17 cellular contexts compared by ENCODE assay signal in genomic region chr13:44416297-44416696, GRCh38. TPM values are rescaled to one million over a fixed set of nuclear protein-coding genes. Genes with fewer than 3 reads are reported as not detected.
DNase-seq lines count a peak whose midpoint lies in the region; ATAC-seq, FAIRE-seq and TF ChIP-seq lines count a peak whose summit lies in the region.
"Had no signal": no experiment of that assay in that cellular context is flagged by ENCODE, and none has a peak within 500 bp of the region (broad histone marks: within the 10 kb centered on the region; RNA-seq: fewer than 3 reads in every experiment).

No MANE protein-coding gene starts in this region.

- H3K4me1 ChIP-seq in ectodermal cell (ENCODE audit: control insufficient read depth, insufficient read depth, low read length) = peaks cover 24% of the 10 kb centered on the region
- H3K4me1 ChIP-seq: HAP-1, SJSA1, suprapubic skin had no signal

- 74% methylated on average over 10 of the region's 10 CpGs for WGBS in ectodermal cell, 2 experiments

- no peak for TF ChIP-seq POLR2A in GM12891 (IDR thresholded peaks at IDR 0.05; ENCODE audit: low read depth, low read length)

- intact Hi-C loops in sciatic nerve (cut with DNase I) = no loop called here

- DNase-seq in GM12891 (ENCODE audit: insufficient read length, low spot score) = no peak
- peak; percentile 84 to 87 for DNase-seq in NOMO-1 (lab: John Stamatoyannopoulos, UW; ENCODE audit: unreplicated experiment in 2 of 2)
- no peak for DNase-seq in sciatic nerve (ENCODE audit: low spot score)
- DNase-seq in stimulated activated CD4-positive, alpha-beta T cell treated with anti-CD3 and anti-CD28 coated beads, Interleukin-2, amount 100 ng/mL, for 48 hours = no peak
- no peak for DNase-seq in NCI-H2029 treated with DMSO at 0.1 percent for 48 hours (lab: John Stamatoyannopoulos, UW)
- DNase-seq: activated naive CD4-positive, alpha-beta T cell treated with Interleukin-2 at 50 U/mL for 16 hours; anterior cingulate cortex; DMS153; NCI-H187 treated with DMSO at 0.1 percent for 48 hours; ovary; T-helper 9 cell had no signal

- no peak for FAIRE-seq in GM12891 (lab: Jason Lieb, UNC)

- no peaks in the 10 kb centered on the region for H3K9me3 ChIP-seq in ectodermal cell (ENCODE audit: control insufficient read depth, low read length)
- H3K9me3 ChIP-seq: HAP-1, ovary, SJSA1, suprapubic skin had no signal

- ATAC-seq in sciatic nerve = peak; percentile 58
- no peak for ATAC-seq in HG03432 (IDR thresholded peaks at IDR 0.05; ENCODE audit: unreplicated experiment)

- H3K27me3 ChIP-seq in ectodermal cell (ENCODE audit: control insufficient read depth, insufficient read depth, low read length, poor library complexity, severe bottlenecking) = no peaks in the 10 kb centered on the region
- H3K27me3 ChIP-seq: ovary, SJSA1, suprapubic skin had no signal

- peak overlapping the region; percentile 26 for H3K27ac ChIP-seq in ectodermal cell (ENCODE audit: insufficient read depth, low read depth, low read length, poor library complexity, severe bottlenecking)
- H3K27ac ChIP-seq: ovary, SJSA1, suprapubic skin had no signal

- no peak overlapping the region for H3K4me3 ChIP-seq in ectodermal cell (ENCODE audit: insufficient read depth, low read depth, low read length)
- H3K4me3 ChIP-seq: HAP-1, ovary, SJSA1, suprapubic skin had no signal

- no peaks in the 10 kb centered on the region for H3K36me3 ChIP-seq in ectodermal cell (ENCODE audit: control insufficient read depth, insufficient read depth, low read length)
- H3K36me3 ChIP-seq: HAP-1, ovary, SJSA1, suprapubic skin had no signal

TF ChIP-seq in GM12891, 5 proteins besides CTCF, POLR2A, EP300 and RAD21:
- TF ChIP-seq TAF1 (IDR thresholded peaks at IDR 0.05; ENCODE audit: low read depth, low read length) = no peak
- TF ChIP-seq POU2F2 (IDR thresholded peaks at IDR 0.05; ENCODE audit: low read depth, low read length) = no peak
- TF ChIP-seq PAX5 (IDR thresholded peaks at IDR 0.05; ENCODE audit: insufficient read depth, low read length, severe bottlenecking) = no peak
- TF ChIP-seq POLR2AphosphoS5 (IDR thresholded peaks at IDR 0.05; ENCODE audit: low read depth, low read length) = no peak
- TF ChIP-seq SPI1 (IDR thresholded peaks at IDR 0.05; ENCODE audit: low read depth, low read length) = 0 out of 2 replicates have a peak, but pooled peaks have one; percentile 19

RNA-seq across cellular contexts. Expression of gene SERP2, which starts 42.7 kb away (rescaled TPM):
- polyA plus RNA-seq in GM12891 (2012; ENCODE audit: low read depth, missing spikeins) = not detected
- polyA plus RNA-seq in ectodermal cell (2013, experiment 1 of 4) = 8.9 TPM
- polyA plus RNA-seq in ectodermal cell (2013, experiment 2 of 4) = 9.5 TPM
- polyA plus RNA-seq in ectodermal cell (2013, experiment 3 of 4) = 6.7 TPM
- polyA plus RNA-seq in ectodermal cell (2013, experiment 4 of 4) = 9.5 TPM
- total RNA-seq in sciatic nerve = 9.6 TPM
- total RNA-seq: MCF 10A, SJSA1 had no signal

Comparison
In these comparisons a context has a peak if more than half of its experiments do, and no peak if none do; other contexts are left out.
1. DNase-seq: peak in NOMO-1 (2 of 2); none in GM12891 (single experiment), sciatic nerve (single experiment), stimulated activated CD4-positive, alpha-beta T cell treated with anti-CD3 and anti-CD28 coated beads, Interleukin-2, amount 100 ng/mL, for 48 hours (0 of 2) and NCI-H2029 treated with DMSO at 0.1 percent for 48 hours (single experiment).